In genomic region chr4:88465653-88466192, GRCh38 we compare ENCODE assay signal across 27 cellular contexts.
"Had no signal": no experiment of that assay in that cellular context is flagged by ENCODE, and none has a peak within 500 bp of the region (broad histone marks: within the 10 kb centered on the region; RNA-seq: fewer than 3 reads in every experiment).

No MANE protein-coding gene starts in this region.

- FAIRE-seq: frontal cortex, kidney, pancreas had no signal

- H3K4me1 ChIP-seq: pancreas, right lobe of liver, suprapubic skin, transverse colon, upper lobe of right lung, uterus had no signal

- H3K27ac ChIP-seq: neutrophil, pancreas, right lobe of liver, suprapubic skin, transverse colon, upper lobe of right lung, uterus had no signal

- H3K9me3 ChIP-seq: mucosa of descending colon, neutrophil, pancreas, right lobe of liver, suprapubic skin, transverse colon, upper lobe of right lung, uterus had no signal

- H3K4me3 Mint-ChIP-seq: mesothelial cell of epicardium; naive B cell; natural killer cell treated with Interleukin-12 subunit alpha and Interleukin-12 subunit beta and Interleukin-15 and Interleukin-18, amount 100 ng/mL, for 72 hours; neural crest cell; stimulated activated naive CD8-positive, alpha-beta T cell treated with anti-CD3 and anti-CD28 coated beads, Interleukin-15, amount 100 ng/mL, for 72 hours had no signal

- H3K27me3 ChIP-seq: neutrophil, pancreas, right lobe of liver, suprapubic skin, transverse colon, upper lobe of right lung, uterus had no signal

- H3K4me1 Mint-ChIP-seq: naive B cell had no signal

- DNase-seq: cortex of kidney; head of caudate nucleus; kidney; mesenchymal stem cell; mucosa of descending colon; naive B cell; pancreas; right lobe of liver; stimulated activated CD4-positive, alpha-beta T cell treated with anti-CD3 and anti-CD28 coated beads, Interleukin-12 subunit alpha, Interleukin-12 subunit beta, amount 100 ng/mL, for 4 hours; stimulated activated CD4-positive, alpha-beta T cell treated with anti-CD3 and anti-CD28 coated beads, Interleukin-1b, Interleukin-23, amount 100 ng/mL, for 48 hours; stimulated activated CD4-positive, alpha-beta T cell treated with anti-CD3 and anti-CD28 coated beads, Interleukin-4, amount 100 ng/mL, for 1 hour; stimulated activated CD8-positive, alpha-beta memory T cell treated with anti-CD3 and anti-CD28 coated beads, Interleukin-4, amount 100 ng/mL, for 48 hours; stimulated activated naive CD4-positive, alpha-beta T cell; stimulated activated naive CD8-positive, alpha-beta T cell treated with anti-CD3 and anti-CD28 coated beads, Interleukin-15, amount 100 ng/mL, for 72 hours; transverse colon; upper lobe of right lung; uterus had no signal

- H3K27ac Mint-ChIP-seq: mesothelial cell of epicardium; natural killer cell treated with Interleukin-12 subunit alpha and Interleukin-12 subunit beta and Interleukin-15 and Interleukin-18, amount 100 ng/mL, for 72 hours; progenitor cell of endocrine pancreas had no signal

- H3K36me3 ChIP-seq: neutrophil, pancreas, uterus had no signal

- H3K9me3 Mint-ChIP-seq: mesothelial cell of epicardium; natural killer cell treated with Interleukin-12 subunit alpha and Interleukin-12 subunit beta and Interleukin-15 and Interleukin-18, amount 100 ng/mL, for 72 hours; neural crest cell; stimulated activated naive CD8-positive, alpha-beta T cell treated with anti-CD3 and anti-CD28 coated beads, Interleukin-15, amount 100 ng/mL, for 72 hours had no signal

- ATAC-seq: left lobe of liver; mucosa of descending colon; natural killer cell treated with Interleukin-12 subunit alpha and Interleukin-12 subunit beta and Interleukin-15 and Interleukin-18, amount 100 ng/mL, for 72 hours; stimulated activated naive CD8-positive, alpha-beta T cell treated with anti-CD3 and anti-CD28 coated beads, Interleukin-15, amount 100 ng/mL, for 72 hours; upper lobe of right lung had no signal

- H3K4me3 ChIP-seq: lung, mucosa of descending colon, pancreas, right lobe of liver, smooth muscle cell, suprapubic skin, transverse colon, upper lobe of right lung, uterus had no signal

- H3K27me3 Mint-ChIP-seq: naive B cell; natural killer cell treated with Interleukin-12 subunit alpha and Interleukin-12 subunit beta and Interleukin-15 and Interleukin-18, amount 100 ng/mL, for 72 hours; stimulated activated naive CD8-positive, alpha-beta T cell treated with anti-CD3 and anti-CD28 coated beads, Interleukin-15, amount 100 ng/mL, for 72 hours had no signal
